1 cellular context compared by ENCODE assay signal in the genomic region with DNA sequence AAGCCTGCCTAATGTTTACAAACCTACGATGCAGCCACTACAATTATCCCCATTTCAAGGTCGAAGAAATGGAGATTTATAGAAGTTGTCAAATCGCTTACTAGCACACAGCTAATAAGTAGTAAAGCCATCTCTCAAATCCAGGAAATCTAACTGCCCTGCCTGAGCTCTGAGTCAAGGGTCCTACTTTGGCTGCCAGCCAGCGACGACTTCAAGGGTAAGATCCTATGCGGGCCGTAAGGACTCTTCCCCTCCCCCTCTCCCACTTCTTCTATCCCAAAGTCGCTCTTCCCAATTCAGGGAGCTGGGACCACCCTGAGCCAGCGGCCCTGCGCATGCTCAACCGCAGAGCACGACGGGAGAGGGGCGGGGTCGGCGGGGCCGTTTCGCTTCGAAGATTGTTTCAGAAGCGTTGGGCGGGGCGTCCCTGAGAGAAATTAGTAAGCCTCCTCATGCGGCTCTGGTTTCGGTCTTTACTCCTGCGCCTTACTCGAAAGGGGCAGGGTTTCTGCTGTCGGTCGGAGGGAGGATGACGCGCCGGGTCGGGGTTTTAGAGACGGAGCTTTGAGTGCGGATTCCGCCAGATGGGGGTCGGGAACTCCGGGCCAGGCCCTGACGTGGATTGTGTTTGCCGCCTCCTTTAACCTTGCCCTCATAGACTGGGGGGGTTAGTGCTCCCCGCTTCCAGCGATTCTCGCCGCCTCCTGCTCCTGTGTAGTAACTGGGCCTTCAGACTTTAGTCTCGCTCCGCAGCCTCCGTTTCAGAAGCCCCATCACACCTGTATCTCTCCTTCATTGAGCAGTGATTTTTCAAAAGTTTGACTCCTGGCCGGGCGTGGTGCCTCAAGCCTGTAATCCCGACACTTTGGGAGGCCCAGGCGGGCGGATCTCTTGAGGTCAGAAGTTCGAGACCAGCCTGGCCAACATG.
TF ChIP-seq lines count a peak whose summit lies in the region.

A gene (plus strand): TSS at position 383 of the 928 bp plus-strand sequence. CDS start 14,603 bp downstream, outside the sequence.

TF ChIP-seq in K562, 482 proteins besides CTCF, POLR2A, EP300 and RAD21 (continued from another document):
- TF ChIP-seq SIN3A (IDR thresholded peaks at IDR 0.05; ENCODE audit: borderline replicate concordance in 2 of 2, control insufficient read depth in 1 of 2, low read depth in 2 of 2, low read length in 2 of 2) (peak in 1 of 2 experiments; percentile 58; a peak in 2 of 4 replicates), SRSF3 (IDR thresholded peaks at IDR 0.05; ENCODE audit: insufficient read depth, low read length) (no peak), HDAC2 (IDR thresholded peaks at IDR 0.05) (peak; percentile 89), ZFPM2 (CRISPR knock-in tag; IDR thresholded peaks at IDR 0.05) (no peak), HMG20A (CRISPR knock-in tag; conservative IDR thresholded peaks at IDR 0.05) (no peak), TEAD1 (CRISPR knock-in tag; IDR thresholded peaks at IDR 0.05) (peak; percentile 5 to 57; a peak in 2 of 4 replicates), PCBP1 (IDR thresholded peaks at IDR 0.05; ENCODE audit: low read depth, low read length, poor library complexity, severe bottlenecking) (no peak), RB1 (IDR thresholded peaks at IDR 0.05; ENCODE audit: low read depth) (peak; percentile 51; the same call in 1 of the 2 replicates), ZNF583 (CRISPR knock-in tag; IDR thresholded peaks at IDR 0.05) (no peak)
- TF ChIP-seq, protein P1, sequence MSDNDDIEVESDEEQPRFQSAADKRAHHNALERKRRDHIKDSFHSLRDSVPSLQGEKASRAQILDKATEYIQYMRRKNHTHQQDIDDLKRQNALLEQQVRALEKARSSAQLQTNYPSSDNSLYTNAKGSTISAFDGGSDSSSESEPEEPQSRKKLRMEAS (CRISPR knock-in tag; IDR thresholded peaks at IDR 0.05), result peak; percentile 75
- TF ChIP-seq, protein P2, sequence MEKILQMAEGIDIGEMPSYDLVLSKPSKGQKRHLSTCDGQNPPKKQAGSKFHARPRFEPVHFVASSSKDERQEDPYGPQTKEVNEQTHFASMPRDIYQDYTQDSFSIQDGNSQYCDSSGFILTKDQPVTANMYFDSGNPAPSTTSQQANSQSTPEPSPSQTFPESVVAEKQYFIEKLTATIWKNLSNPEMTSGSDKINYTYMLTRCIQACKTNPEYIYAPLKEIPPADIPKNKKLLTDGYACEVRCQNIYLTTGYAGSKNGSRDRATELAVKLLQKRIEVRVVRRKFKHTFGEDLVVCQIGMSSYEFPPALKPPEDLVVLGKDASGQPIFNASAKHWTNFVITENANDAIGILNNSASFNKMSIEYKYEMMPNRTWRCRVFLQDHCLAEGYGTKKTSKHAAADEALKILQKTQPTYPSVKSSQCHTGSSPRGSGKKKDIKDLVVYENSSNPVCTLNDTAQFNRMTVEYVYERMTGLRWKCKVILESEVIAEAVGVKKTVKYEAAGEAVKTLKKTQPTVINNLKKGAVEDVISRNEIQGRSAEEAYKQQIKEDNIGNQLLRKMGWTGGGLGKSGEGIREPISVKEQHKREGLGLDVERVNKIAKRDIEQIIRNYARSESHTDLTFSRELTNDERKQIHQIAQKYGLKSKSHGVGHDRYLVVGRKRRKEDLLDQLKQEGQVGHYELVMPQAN (IDR thresholded peaks at IDR 0.05; ENCODE audit: borderline replicate concordance), result peak; percentile 44; the same call in 1 of the 2 replicates
